ENCODE assay signal across 1 cellular context in genomic region chr19:17718467-17718987, GRCh38.
TF ChIP-seq lines count a peak whose summit lies in the region.

No MANE protein-coding gene starts in this region.

TF ChIP-seq in HEK293T, 16 proteins besides CTCF, POLR2A, EP300 and RAD21:
- no peak for TF ChIP-seq SUZ12 (IDR thresholded peaks at IDR 0.05)
